15 cellular contexts compared by ENCODE assay signal in genomic region chr11:111443640-111444039, GRCh38.
DNase-seq lines count a peak whose midpoint lies in the region; ATAC-seq and TF ChIP-seq lines count a peak whose summit lies in the region.
"Had no signal": no experiment of that assay in that cellular context is flagged by ENCODE, and none has a peak within 500 bp of the region (broad histone marks: within the 10 kb centered on the region; RNA-seq: fewer than 3 reads in every experiment).

No MANE protein-coding gene starts in this region.

- DNase-seq in NCI-H146 (lab: John Stamatoyannopoulos, UW), result peak; percentile 30
- DNase-seq in NCI-H146 treated with DMSO at 0.1 percent for 48 hours (lab: John Stamatoyannopoulos, UW; ENCODE audit: unreplicated experiment), result no peak
- DNase-seq in CD4-positive, alpha-beta memory T cell, result no peak
- DNase-seq in Karpas-422, result peak; percentile 83
- peak; percentile 52 for DNase-seq in RPMI8226
- no peak for DNase-seq in KBM-7
- DNase-seq in BE2C, result no peak
- DNase-seq: CD4-positive, CD25-positive, alpha-beta regulatory T cell; NCI-H1694; NCI-H2171 treated with DMSO at 0.1 percent for 48 hours; NCI-H524 treated with DMSO at 0.1 percent for 48 hours; SJCRH30; SW 1271 had no signal

- peaks cover 0 to 2% (median 0%) of the 10 kb centered on the region in 8 donors for H3K9me3 Mint-ChIP-seq in CD4-positive, alpha-beta memory T cell
- H3K9me3 Mint-ChIP-seq: CD4-positive, CD25-positive, alpha-beta regulatory T cell had no signal

- TF ChIP-seq CTCF in BE2C (IDR thresholded peaks at IDR 0.05; ENCODE audit: low read depth, low read length), result no peak

- ATAC-seq in HG03354 (IDR thresholded peaks at IDR 0.05; ENCODE audit: poor library complexity, severe bottlenecking, unreplicated experiment), result no peak

- in situ Hi-C loops in KBM-7 (cut with MboI; ENCODE audit: low pct_unique_long_range_greater_than_20kb, low sequenced_read_pairs), result no loop called here

- H3K27ac Mint-ChIP-seq in CD4-positive, alpha-beta memory T cell, result peak overlapping the region in 4 of 7 donors; percentile 3 to 16 (median 12)

- peak overlapping the region; percentile 3 for H3K4me2 ChIP-seq in Karpas-422 (ENCODE audit: low read depth, low read length, poor library complexity, severe bottlenecking)

- H3K4me1 Mint-ChIP-seq in CD4-positive, alpha-beta memory T cell, result peaks cover 12 to 26% (median 19%) of the 10 kb centered on the region in 4 donors

- no peaks in the 10 kb centered on the region for H3K27me3 ChIP-seq in CD4-positive, alpha-beta memory T cell (ENCODE audit: insufficient read depth, low read length)
- H3K27me3 ChIP-seq in Karpas-422 (ENCODE audit: low read length) (peaks cover 2% of the 10 kb centered on the region; the same call in 1 of the 2 replicates), BE2C (peaks cover 19% of the 10 kb centered on the region)
- H3K27me3 ChIP-seq: SJCRH30 had no signal

- H3K27me3 Mint-ChIP-seq in CD4-positive, alpha-beta memory T cell, result no peaks in the 10 kb centered on the region

- peaks cover 32% of the 10 kb centered on the region; the same call in 1 of the 2 replicates for H4K20me1 ChIP-seq in Karpas-422 (ENCODE audit: insufficient read depth, low read depth, low read length)

- CTCF ChIA-PET in CD4-positive, alpha-beta memory T cell (lab: Charles Lee; ENCODE audit: partially characterized antibody), result no interaction called here

- no peaks in the 10 kb centered on the region for H3K9me3 ChIP-seq in CD4-positive, alpha-beta memory T cell (ENCODE audit: control insufficient read depth in 1 of 2, low read length in 2 of 2)
- H3K9me3 ChIP-seq in Karpas-422 (ENCODE audit: low read length), result no peaks in the 10 kb centered on the region
- no peaks in the 10 kb centered on the region for H3K9me3 ChIP-seq in BE2C
- H3K9me3 ChIP-seq: HAP-1, SJCRH30 had no signal

- H3K4me3 ChIP-seq in CD4-positive, alpha-beta memory T cell (ENCODE audit: low read length in 2 of 2), result no peak overlapping the region
- H3K4me3 ChIP-seq in Karpas-422 (ENCODE audit: low read length) (no peak overlapping the region), BE2C (ENCODE audit: low read depth, low read length) (no peak overlapping the region)
- H3K4me3 ChIP-seq: HAP-1, SJCRH30 had no signal

- H3K9ac ChIP-seq in Karpas-422 (ENCODE audit: low read length), result no peak overlapping the region

- H3K4me1 ChIP-seq in CD4-positive, alpha-beta memory T cell (ENCODE audit: insufficient read depth, low read length), result peaks cover 18% of the 10 kb centered on the region
- H3K4me1 ChIP-seq in Karpas-422 (ENCODE audit: low read length), result peaks cover 20% of the 10 kb centered on the region
- no peaks in the 10 kb centered on the region for H3K4me1 ChIP-seq in BE2C
- H3K4me1 ChIP-seq: HAP-1, SJCRH30 had no signal

- H3K36me3 ChIP-seq in CD4-positive, alpha-beta memory T cell (ENCODE audit: insufficient read depth, low read length), result no peaks in the 10 kb centered on the region
- H3K36me3 ChIP-seq in Karpas-422 (ENCODE audit: insufficient read depth, low read length), result no peaks in the 10 kb centered on the region
- H3K36me3 ChIP-seq in BE2C, result no peaks in the 10 kb centered on the region
- H3K36me3 ChIP-seq: HAP-1, SJCRH30 had no signal

- no peaks in the 10 kb centered on the region for H3K79me2 ChIP-seq in Karpas-422 (ENCODE audit: low read length)

- no peak overlapping the region for H3K4me3 Mint-ChIP-seq in CD4-positive, alpha-beta memory T cell
- H3K4me3 Mint-ChIP-seq: CD4-positive, CD25-positive, alpha-beta regulatory T cell had no signal

- H3K36me3 Mint-ChIP-seq in CD4-positive, alpha-beta memory T cell, result no peaks in the 10 kb centered on the region
- H3K36me3 Mint-ChIP-seq: CD4-positive, CD25-positive, alpha-beta regulatory T cell had no signal

- intact Hi-C loops in CD4-positive, alpha-beta memory T cell (cut with micrococcal nuclease), result loop anchor here (10.0 kb wide), 1 partner anchor 1239 kb away; no protein-coding TSS in a partner anchor

- no peak overlapping the region for H2AFZ ChIP-seq in Karpas-422 (ENCODE audit: low read length)

- H3K9me2 ChIP-seq in Karpas-422 (replicated peaks; ENCODE audit: insufficient read depth, low read length), result no peaks in the 10 kb centered on the region

- POLR2A ChIA-PET in CD4-positive, alpha-beta memory T cell (lab: Charles Lee; ENCODE audit: partially characterized antibody), result no interaction called here

- no peak overlapping the region for H3K27ac ChIP-seq in CD4-positive, alpha-beta memory T cell (ENCODE audit: low read depth, low read length)
- H3K27ac ChIP-seq in Karpas-422 (ENCODE audit: low read length), result no peak overlapping the region
- H3K27ac ChIP-seq: SJCRH30 had no signal

Comparison
In these comparisons a context has a peak if more than half of its experiments do, and no peak if none do; other contexts are left out.
1. DNase-seq: peak in NCI-H146 (single experiment), Karpas-422 (single experiment) and RPMI8226 (single experiment); none in NCI-H146 treated with DMSO at 0.1 percent for 48 hours (single experiment), CD4-positive, alpha-beta memory T cell (0 of 5), KBM-7 (single experiment) and BE2C (single experiment).